ENCODE assay signal across 11 cellular contexts in genomic region chr2:119255760-119256573, GRCh38. TPM values are rescaled to one million over a fixed set of nuclear protein-coding genes. Genes with fewer than 3 reads are reported as not detected.
DNase-seq lines count a peak whose midpoint lies in the region; ATAC-seq and TF ChIP-seq lines count a peak whose summit lies in the region.
"Had no signal": no experiment of that assay in that cellular context is flagged by ENCODE, and none has a peak within 500 bp of the region (broad histone marks: within the 10 kb centered on the region; RNA-seq: fewer than 3 reads in every experiment).

No MANE protein-coding gene starts in this region.

- H2AFZ ChIP-seq in ACC112 (ENCODE audit: low read length, unreplicated experiment): peak overlapping the region; percentile 10

- DNase-seq in HFFc6 (peak; percentile 93), adrenal gland (peak in 5 of 7 donors; percentile 27 to 86 (median 45)), iris pigment epithelial cell (ENCODE audit: low read depth) (peak; percentile 94), medulla oblongata (ENCODE audit: extremely low spot score) (no peak)
- DNase-seq in activated naive CD4-positive, alpha-beta T cell (lab: John Stamatoyannopoulos, UW): no peak
- DNase-seq: activated naive CD8-positive, alpha-beta T cell treated with anti-CD3 and anti-CD28 coated beads, Interleukin-2, amount 10 ng/mL, durations not matched to agents 7 days and 5 days; DMS 273 treated with DMSO at 0.1 percent for 48 hours; naive thymus-derived CD4-positive, alpha-beta T cell had no signal

- peaks cover 71% of the 10 kb centered on the region for H3K4me1 Mint-ChIP-seq in HFFc6 (ENCODE audit: low read depth)
- H3K4me1 Mint-ChIP-seq: activated naive CD8-positive, alpha-beta T cell treated with anti-CD3 and anti-CD28 coated beads, Interleukin-2, amount 10 ng/mL, durations not matched to agents 7 days and 5 days; naive thymus-derived CD4-positive, alpha-beta T cell had no signal

- no peaks in the 10 kb centered on the region for H3K79me2 ChIP-seq in ACC112 (ENCODE audit: control insufficient read depth, insufficient read depth, low read length, unreplicated experiment)

- H3K27ac Mint-ChIP-seq in HFFc6: peak overlapping the region; percentile 86
- H3K27ac Mint-ChIP-seq: activated naive CD8-positive, alpha-beta T cell treated with anti-CD3 and anti-CD28 coated beads, Interleukin-2, amount 10 ng/mL, durations not matched to agents 7 days and 5 days; naive thymus-derived CD4-positive, alpha-beta T cell had no signal

- intact Hi-C loops in adrenal gland (cut with DNase I): no loop called here

- H3K27me3 Mint-ChIP-seq in HFFc6 (ENCODE audit: insufficient read depth): no peaks in the 10 kb centered on the region; the same call in none of the 2 replicates
- H3K27me3 Mint-ChIP-seq: activated naive CD8-positive, alpha-beta T cell treated with anti-CD3 and anti-CD28 coated beads, Interleukin-2, amount 10 ng/mL, durations not matched to agents 7 days and 5 days had no signal

- H3K4me3 ChIP-seq in ACC112 (ENCODE audit: low read depth, low read length): peak overlapping the region; percentile 23; the same call in 1 of the 2 replicates
- no peak overlapping the region for H3K4me3 ChIP-seq in adrenal gland

- ATAC-seq in GM18511 (IDR thresholded peaks at IDR 0.05; ENCODE audit: unreplicated experiment) (no peak), HG03108 (IDR thresholded peaks at IDR 0.05; ENCODE audit: unreplicated experiment) (no peak)
- ATAC-seq: naive thymus-derived CD4-positive, alpha-beta T cell had no signal

- peaks cover 16% of the 10 kb centered on the region; the same call in 1 of the 2 replicates for H3K36me3 Mint-ChIP-seq in HFFc6 (ENCODE audit: low read depth)
- H3K36me3 Mint-ChIP-seq: activated naive CD8-positive, alpha-beta T cell treated with anti-CD3 and anti-CD28 coated beads, Interleukin-2, amount 10 ng/mL, durations not matched to agents 7 days and 5 days; naive thymus-derived CD4-positive, alpha-beta T cell had no signal

- TF ChIP-seq CTCF in HFFc6 (IDR thresholded peaks at IDR 0.05): no peak
- no peak for TF ChIP-seq CTCF in adrenal gland (IDR thresholded peaks at IDR 0.05)

- 48 to 62% (median 54%) methylated on average over 12 of the region's 12 CpGs for WGBS in adrenal gland, 4 donors

- H3K27ac ChIP-seq in ACC112 (ENCODE audit: low read depth, low read length) (peak overlapping the region; percentile 98), adrenal gland (peak overlapping the region in 1 of 5 donors; percentile 55)

- H3K27me3 ChIP-seq in ACC112 (ENCODE audit: insufficient read depth, low read length) (no peaks in the 10 kb centered on the region), adrenal gland (no peaks in the 10 kb centered on the region)

- H3K4me1 ChIP-seq in ACC112 (ENCODE audit: control insufficient read depth, insufficient read depth, low read length, unreplicated experiment): peaks cover 52% of the 10 kb centered on the region
- peaks cover 0 to 7% of the 10 kb centered on the region in 2 donors for H3K4me1 ChIP-seq in adrenal gland (replicated peaks in 1 of 2)

- H3K4me3 Mint-ChIP-seq in HFFc6: peak overlapping the region; percentile 65
- H3K4me3 Mint-ChIP-seq: activated naive CD8-positive, alpha-beta T cell treated with anti-CD3 and anti-CD28 coated beads, Interleukin-2, amount 10 ng/mL, durations not matched to agents 7 days and 5 days; naive thymus-derived CD4-positive, alpha-beta T cell had no signal

- H3K36me3 ChIP-seq in ACC112 (ENCODE audit: insufficient read depth, low read length) (no peaks in the 10 kb centered on the region; the same call in 1 of the 2 replicates), adrenal gland (replicated peaks in 1 of 2) (no peaks in the 10 kb centered on the region)

- H3K9me3 Mint-ChIP-seq in HFFc6: no peaks in the 10 kb centered on the region
- H3K9me3 Mint-ChIP-seq: activated naive CD8-positive, alpha-beta T cell treated with anti-CD3 and anti-CD28 coated beads, Interleukin-2, amount 10 ng/mL, durations not matched to agents 7 days and 5 days had no signal

- TF ChIP-seq POLR2A in adrenal gland (IDR thresholded peaks at IDR 0.05): no peak

- H3K9me3 ChIP-seq in adrenal gland (replicated peaks in 1 of 3): no peaks in the 10 kb centered on the region

RNA-seq across cellular contexts. Expression of gene STEAP3, which starts 32.3 kb away (rescaled TPM):
- 10 to 100 TPM; 20.7 to 37.3 (median 30.9) TPM for total RNA-seq in HFFc6 (2021; fragmentation: NEBNext Ultra II Directional; extraction: Animal tissue kit (Norgen Biotek cat#: 25700))
- 10 to 100 TPM in 5 of 8 donors, 1 to 10 TPM in 3; 1.3 to 48.2 (median 15.7) TPM for total RNA-seq in adrenal gland
- 1 to 10 TPM; 4.1 to 5.1 (median 4.3) TPM for polyA plus RNA-seq in adrenal gland
- polyA plus RNA-seq: naive thymus-derived CD4-positive, alpha-beta T cell had no signal

Comparison
In these comparisons a context has a peak if more than half of its experiments do, and no peak if none do; other contexts are left out.
1. DNase-seq: peak in HFFc6 (single experiment), adrenal gland (5 of 7) and iris pigment epithelial cell (single experiment); none in medulla oblongata (single experiment) and activated naive CD4-positive, alpha-beta T cell (0 of 4).